In the genomic region with DNA sequence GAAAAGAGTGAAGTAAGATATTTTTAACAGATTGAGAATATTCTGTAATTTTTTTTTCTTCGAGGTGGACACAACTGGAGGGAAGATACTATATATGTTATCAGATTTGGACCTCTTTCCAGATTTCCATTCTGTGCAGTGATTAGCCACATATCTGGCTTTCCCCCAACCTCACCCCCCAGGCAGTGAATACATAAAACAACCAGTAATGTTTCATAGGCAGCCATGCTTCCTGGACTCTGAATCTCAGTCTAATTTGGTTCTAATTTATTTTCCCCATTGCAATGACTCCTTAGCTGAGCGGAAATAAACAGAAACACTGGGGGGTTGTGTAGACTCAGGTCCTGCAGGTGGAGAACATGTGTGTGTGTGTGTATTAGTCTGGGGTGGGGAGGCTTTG, we compare ENCODE assay signal across 19 cellular contexts.
DNase-seq lines count a peak whose midpoint lies in the region; ATAC-seq and TF ChIP-seq lines count a peak whose summit lies in the region.
"Had no signal": no experiment of that assay in that cellular context is flagged by ENCODE, and none has a peak within 500 bp of the region (broad histone marks: within the 10 kb centered on the region; RNA-seq: fewer than 3 reads in every experiment).

No MANE protein-coding gene starts in this region.

- no peaks in the 10 kb centered on the region for H3K9me3 Mint-ChIP-seq in progenitor cell of endocrine pancreas (ENCODE audit: low read depth)
- no peaks in the 10 kb centered on the region for H3K9me3 Mint-ChIP-seq in activated CD4-positive, alpha-beta memory T cell treated with anti-CD3 and anti-CD28 coated beads for 36 hours
- H3K9me3 Mint-ChIP-seq: activated naive CD4-positive, alpha-beta T cell treated with anti-CD3 and anti-CD28 coated beads, Interleukin-2, amount 50 U/mL, for 24 hours; CD4-positive, alpha-beta T cell; dendritic cell treated with granulocyte-macrophage colony-stimulating factor and Interleukin-4, amounts not matched to agents 40 ng/mL and 50 ng/mL, for 4 days; T-cell had no signal

- H3K27me3 Mint-ChIP-seq in progenitor cell of endocrine pancreas: no peaks in the 10 kb centered on the region
- H3K27me3 Mint-ChIP-seq in activated CD4-positive, alpha-beta memory T cell treated with anti-CD3 and anti-CD28 coated beads for 36 hours: no peaks in the 10 kb centered on the region
- H3K27me3 Mint-ChIP-seq: activated CD4-positive, alpha-beta T cell treated with anti-CD3 and anti-CD28 coated beads for 36 hours; activated naive CD4-positive, alpha-beta T cell treated with anti-CD3 and anti-CD28 coated beads, Interleukin-2, amount 50 U/mL, for 24 hours; CD4-positive, alpha-beta T cell; T-cell had no signal

- peak overlapping the region; percentile 49 for H3K27ac ChIP-seq in 22Rv1
- peak overlapping the region; percentile 65 for H3K27ac ChIP-seq in PC-3 (ENCODE audit: low read length)
- H3K27ac ChIP-seq: HL-60, lower lobe of right lung, psoas muscle had no signal

- no peak overlapping the region for H3K4me3 ChIP-seq in PC-3 (ENCODE audit: low read length)
- H3K4me3 ChIP-seq: lower lobe of right lung, MG63, psoas muscle had no signal

- POLR2A ChIA-PET in PC-3 (lab: Charles Lee; ENCODE audit: unreplicated experiment): no interaction called here
- POLR2A ChIA-PET in activated CD4-positive, alpha-beta memory T cell treated with anti-CD3 and anti-CD28 coated beads for 36 hours (lab: Charles Lee): no interaction called here

- in situ Hi-C loops in ACHN (cut with HindIII; ENCODE audit: low pct_ligation_motif_present, low pct_unique_long_range_greater_than_20kb, low sequenced_read_pairs): no loop called here

- TF ChIP-seq CTCF in 22Rv1 (IDR thresholded peaks at IDR 0.05) (no peak), PC-3 (conservative IDR thresholded peaks at IDR 0.05; ENCODE audit: low read depth, low read length) (no peak), progenitor cell of endocrine pancreas (IDR thresholded peaks at IDR 0.05; ENCODE audit: unreplicated experiment) (no peak)

- peaks cover 6% of the 10 kb centered on the region for H3K4me1 Mint-ChIP-seq in progenitor cell of endocrine pancreas (ENCODE audit: low read depth)
- H3K4me1 Mint-ChIP-seq in activated CD4-positive, alpha-beta memory T cell treated with anti-CD3 and anti-CD28 coated beads for 36 hours (ENCODE audit: low read depth): no peaks in the 10 kb centered on the region
- H3K4me1 Mint-ChIP-seq: activated CD4-positive, alpha-beta T cell treated with anti-CD3 and anti-CD28 coated beads for 36 hours; activated naive CD4-positive, alpha-beta T cell treated with anti-CD3 and anti-CD28 coated beads, Interleukin-2, amount 50 U/mL, for 24 hours had no signal

- no peaks in the 10 kb centered on the region for H3F3A ChIP-seq in PC-3 (ENCODE audit: low read length, unreplicated experiment)

- H3K27me3 ChIP-seq in PC-3 (ENCODE audit: low read length): no peaks in the 10 kb centered on the region
- H3K27me3 ChIP-seq: MG63 had no signal

- H3K4me3 Mint-ChIP-seq in progenitor cell of endocrine pancreas (ENCODE audit: low read depth): no peak overlapping the region
- H3K4me3 Mint-ChIP-seq in activated CD4-positive, alpha-beta memory T cell treated with anti-CD3 and anti-CD28 coated beads for 36 hours: no peak overlapping the region
- H3K4me3 Mint-ChIP-seq: activated CD4-positive, alpha-beta T cell treated with anti-CD3 and anti-CD28 coated beads for 36 hours; activated naive CD4-positive, alpha-beta T cell treated with anti-CD3 and anti-CD28 coated beads, Interleukin-2, amount 50 U/mL, for 24 hours; CD4-positive, alpha-beta T cell; dendritic cell treated with granulocyte-macrophage colony-stimulating factor and Interleukin-4, amounts not matched to agents 40 ng/mL and 50 ng/mL, for 4 days; T-cell had no signal

- no peaks in the 10 kb centered on the region for H3K36me3 Mint-ChIP-seq in progenitor cell of endocrine pancreas (ENCODE audit: insufficient read depth)
- no peaks in the 10 kb centered on the region for H3K36me3 Mint-ChIP-seq in activated CD4-positive, alpha-beta memory T cell treated with anti-CD3 and anti-CD28 coated beads for 36 hours
- H3K36me3 Mint-ChIP-seq: activated naive CD4-positive, alpha-beta T cell treated with anti-CD3 and anti-CD28 coated beads, Interleukin-2, amount 50 U/mL, for 24 hours had no signal

- H3K9ac ChIP-seq in PC-3 (ENCODE audit: low read length): no peak overlapping the region

- CTCF ChIA-PET in PC-3 (lab: Charles Lee): interaction anchor here (0.5 kb wide), 1 partner anchor 233 kb away, joined by 7 read pairs; no protein-coding TSS in a partner anchor
- CTCF ChIA-PET in activated CD4-positive, alpha-beta memory T cell treated with anti-CD3 and anti-CD28 coated beads for 36 hours (lab: Charles Lee): no interaction called here

- no peaks in the 10 kb centered on the region for H3K9me2 ChIP-seq in PC-3 (replicated peaks; ENCODE audit: low read length)

- intact Hi-C loops in PC-3 (cut with micrococcal nuclease) (no loop called here), head of caudate nucleus (cut with DNase I) (no loop called here)
- intact Hi-C loops in activated CD4-positive, alpha-beta memory T cell treated with anti-CD3 and anti-CD28 coated beads for 36 hours (cut with micrococcal nuclease): no loop called here

- peak overlapping the region; percentile 73 for H3K4me2 ChIP-seq in PC-3 (ENCODE audit: low read length)

- no peak overlapping the region for H3K27ac Mint-ChIP-seq in progenitor cell of endocrine pancreas
- no peak overlapping the region for H3K27ac Mint-ChIP-seq in activated CD4-positive, alpha-beta memory T cell treated with anti-CD3 and anti-CD28 coated beads for 36 hours
- H3K27ac Mint-ChIP-seq: activated CD4-positive, alpha-beta T cell treated with anti-CD3 and anti-CD28 coated beads for 36 hours; activated naive CD4-positive, alpha-beta T cell treated with anti-CD3 and anti-CD28 coated beads, Interleukin-2, amount 50 U/mL, for 24 hours; CD4-positive, alpha-beta T cell; dendritic cell treated with granulocyte-macrophage colony-stimulating factor and Interleukin-4, amounts not matched to agents 40 ng/mL and 50 ng/mL, for 4 days; T-cell had no signal

- peaks cover 42% of the 10 kb centered on the region for H3K4me1 ChIP-seq in PC-3 (ENCODE audit: insufficient read depth, low read length)
- H3K4me1 ChIP-seq: lower lobe of right lung, psoas muscle had no signal

- no peaks in the 10 kb centered on the region for H3K9me3 ChIP-seq in PC-3 (ENCODE audit: low read length)
- H3K9me3 ChIP-seq: lower lobe of right lung, MG63, psoas muscle had no signal

- no TSS peak for BruUV-seq in PC-3 (replicated peaks; lab: Mats Ljungman, UMichigan)

- no peaks in the 10 kb centered on the region for H3K79me2 ChIP-seq in PC-3 (ENCODE audit: low read length)

- ATAC-seq in PC-3: no peak
- ATAC-seq: activated CD4-positive, alpha-beta T cell treated with anti-CD3 and anti-CD28 coated beads for 36 hours; lower lobe of right lung; psoas muscle; T-cell had no signal

- DNase-seq in Daoy (ENCODE audit: low read depth): peak; percentile 34
- peak in 2 of 3 experiments; percentile 72 to 93 for DNase-seq in NCI-H1417 (lab: John Stamatoyannopoulos, UW)
- peak; percentile 26 for DNase-seq in PC-3
- DNase-seq in ACHN: no peak
- no peak for DNase-seq in head of caudate nucleus
- no peak for DNase-seq in progenitor cell of endocrine pancreas (ENCODE audit: low spot score, unreplicated experiment)
- DNase-seq in activated CD4-positive, alpha-beta memory T cell treated with anti-CD3 and anti-CD28 coated beads for 36 hours: no peak
- DNase-seq: activated CD4-positive, alpha-beta T cell treated with anti-CD3 and anti-CD28 coated beads for 36 hours; anterior cingulate cortex; caudate nucleus; CD4-positive, alpha-beta T cell; lower lobe of right lung; MG63; psoas muscle; T-cell had no signal

- no peaks in the 10 kb centered on the region for H3K36me3 ChIP-seq in PC-3 (ENCODE audit: low read depth, low read length)
- H3K36me3 ChIP-seq: lower lobe of right lung, MG63 had no signal

- no peaks in the 10 kb centered on the region for H4K20me1 ChIP-seq in PC-3 (ENCODE audit: low read length)

- no peak overlapping the region for H2AFZ ChIP-seq in PC-3 (ENCODE audit: low read length)

Comparison
In these comparisons a context has a peak if more than half of its experiments do, and no peak if none do; other contexts are left out.
1. DNase-seq: peak in Daoy (single experiment), NCI-H1417 (2 of 3) and PC-3 (single experiment); none in ACHN (single experiment), head of caudate nucleus (0 of 42), progenitor cell of endocrine pancreas (single experiment) and activated CD4-positive, alpha-beta memory T cell treated with anti-CD3 and anti-CD28 coated beads for 36 hours (single experiment).